ENCODE assay signal across 17 cellular contexts in the genomic region with DNA sequence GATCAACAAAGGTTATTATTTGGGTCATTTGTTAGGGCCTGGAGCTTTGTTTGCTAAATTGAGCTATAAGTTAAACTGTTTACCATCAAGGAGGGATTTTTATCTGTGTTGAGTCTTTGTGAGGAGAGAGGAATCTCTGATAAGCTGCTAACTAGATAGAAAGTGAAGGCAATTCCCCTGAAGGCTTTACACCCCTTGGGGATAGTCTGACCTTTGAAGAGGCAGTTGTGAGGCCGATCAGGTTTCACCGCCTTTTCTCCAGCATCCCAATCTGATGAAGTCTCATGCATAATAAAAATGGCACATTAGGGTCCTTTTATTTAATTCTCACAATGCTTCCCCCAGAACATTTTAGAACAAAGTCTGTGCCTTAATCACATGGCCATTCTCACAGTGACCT. TPM values are rescaled to one million over a fixed set of nuclear protein-coding genes. Genes with fewer than 3 reads are reported as not detected.
DNase-seq lines count a peak whose midpoint lies in the region; ATAC-seq, FAIRE-seq and TF ChIP-seq lines count a peak whose summit lies in the region.
"Had no signal": no experiment of that assay in that cellular context is flagged by ENCODE, and none has a peak within 500 bp of the region (broad histone marks: within the 10 kb centered on the region; RNA-seq: fewer than 3 reads in every experiment).

No MANE protein-coding gene starts in this region.

- intact Hi-C loops in left ventricle myocardium inferior (cut with micrococcal nuclease) = no loop called here

- H3K4me1 ChIP-seq in left ventricle myocardium inferior (peaks cover 60% of the 10 kb centered on the region), right atrium auricular region (peaks cover 0 to 47% of the 10 kb centered on the region in 2 donors)

- peak overlapping the region; percentile 69 to 84 for H3K27ac Mint-ChIP-seq in natural killer cell treated with Interleukin-12 subunit alpha and Interleukin-12 subunit beta and Interleukin-15 and Interleukin-18, amount 100 ng/mL, for 72 hours
- peak overlapping the region in 1 of 2 donors; percentile 56 for H3K27ac Mint-ChIP-seq in effector memory CD8-positive, alpha-beta T cell

- H3K9me3 ChIP-seq in left ventricle myocardium inferior (replicated peaks) (no peaks in the 10 kb centered on the region), right atrium auricular region (no peaks in the 10 kb centered on the region)
- H3K9me3 ChIP-seq: heart right ventricle, ovary had no signal

- H3K4me3 ChIP-seq in left ventricle myocardium inferior (no peak overlapping the region), right atrium auricular region (no peak overlapping the region), bronchial epithelial cell (ENCODE audit: low read depth, low read length) (no peak overlapping the region)
- H3K4me3 ChIP-seq: heart right ventricle, ovary had no signal

- H3K27me3 ChIP-seq in left ventricle myocardium inferior (ENCODE audit: low read depth) (no peaks in the 10 kb centered on the region), right atrium auricular region (no peaks in the 10 kb centered on the region), bronchial epithelial cell (ENCODE audit: control insufficient read depth, insufficient read depth, low read length) (no peaks in the 10 kb centered on the region)
- H3K27me3 ChIP-seq: brain microvascular endothelial cell, heart right ventricle, ovary had no signal

- H3K36me3 ChIP-seq in left ventricle myocardium inferior = no peaks in the 10 kb centered on the region
- no peaks in the 10 kb centered on the region for H3K36me3 ChIP-seq in right atrium auricular region
- no peaks in the 10 kb centered on the region for H3K36me3 ChIP-seq in bronchial epithelial cell (ENCODE audit: control insufficient read depth, insufficient read depth, low read length)
- H3K36me3 ChIP-seq: brain microvascular endothelial cell, ovary had no signal

- no peak overlapping the region for H3K4me3 Mint-ChIP-seq in natural killer cell treated with Interleukin-12 subunit alpha and Interleukin-12 subunit beta and Interleukin-15 and Interleukin-18, amount 100 ng/mL, for 72 hours
- no peak overlapping the region for H3K4me3 Mint-ChIP-seq in effector memory CD8-positive, alpha-beta T cell

- DNase-seq in left ventricle myocardium inferior (no peak), right atrium auricular region (ENCODE audit: low spot score) (no peak), bronchial epithelial cell (ENCODE audit: low read depth) (no peak), middle frontal gyrus (ENCODE audit: extremely low spot score, low spot score) (no peak)
- DNase-seq in natural killer cell treated with Interleukin-12 subunit alpha and Interleukin-12 subunit beta and Interleukin-15 and Interleukin-18, amount 100 ng/mL, for 72 hours (ENCODE audit: low spot score) = no peak
- DNase-seq in effector memory CD8-positive, alpha-beta T cell = no peak
- DNase-seq in activated CD4-positive, alpha-beta T cell treated with anti-CD3 and anti-CD28 coated beads for 48 hours = no peak
- DNase-seq: DMS53; heart right ventricle; left colon; NCI-H524 treated with DMSO at 0.1 percent for 48 hours; ovary; Right ventricle myocardium superior; stimulated activated CD4-positive, alpha-beta T cell treated with anti-CD3 and anti-CD28 coated beads, Interleukin-15, amount 100 ng/mL, for 24 hours had no signal

- no peak for ATAC-seq in natural killer cell treated with Interleukin-12 subunit alpha and Interleukin-12 subunit beta and Interleukin-15 and Interleukin-18, amount 100 ng/mL, for 72 hours
- ATAC-seq in effector memory CD8-positive, alpha-beta T cell (replicated peaks) = no peak
- ATAC-seq in HG03280 (IDR thresholded peaks at IDR 0.05; ENCODE audit: unreplicated experiment) = no peak
- ATAC-seq: left colon had no signal

- H3K27ac ChIP-seq in left ventricle myocardium inferior (replicated peaks) (peak overlapping the region; percentile 34), right atrium auricular region (peak overlapping the region in 1 of 2 donors; percentile 28)
- H3K27ac ChIP-seq: brain microvascular endothelial cell, ovary had no signal

- H3K4me1 Mint-ChIP-seq in natural killer cell treated with Interleukin-12 subunit alpha and Interleukin-12 subunit beta and Interleukin-15 and Interleukin-18, amount 100 ng/mL, for 72 hours (ENCODE audit: low read depth in 2 of 2) = peaks cover 28 to 36% of the 10 kb centered on the region in 2 donors
- H3K4me1 Mint-ChIP-seq in effector memory CD8-positive, alpha-beta T cell (ENCODE audit: low read depth in 2 of 2) = peaks cover 9 to 63% of the 10 kb centered on the region in 2 donors

- peak; percentile 77 for FAIRE-seq in bronchial epithelial cell (lab: Jason Lieb, UNC)
- FAIRE-seq: endothelial cell of umbilical vein had no signal

- TF ChIP-seq CTCF in left ventricle myocardium inferior (IDR thresholded peaks at IDR 0.05; ENCODE audit: borderline replicate concordance) (no peak), right atrium auricular region (IDR thresholded peaks at IDR 0.05) (no peak), bronchial epithelial cell (IDR thresholded peaks at IDR 0.05; ENCODE audit: insufficient read depth, low read length, severe bottlenecking) (no peak)

- H3K9me3 Mint-ChIP-seq in natural killer cell treated with Interleukin-12 subunit alpha and Interleukin-12 subunit beta and Interleukin-15 and Interleukin-18, amount 100 ng/mL, for 72 hours = no peaks in the 10 kb centered on the region
- H3K9me3 Mint-ChIP-seq in effector memory CD8-positive, alpha-beta T cell = no peaks in the 10 kb centered on the region

- H3K36me3 Mint-ChIP-seq in natural killer cell treated with Interleukin-12 subunit alpha and Interleukin-12 subunit beta and Interleukin-15 and Interleukin-18, amount 100 ng/mL, for 72 hours = no peaks in the 10 kb centered on the region
- no peaks in the 10 kb centered on the region for H3K36me3 Mint-ChIP-seq in effector memory CD8-positive, alpha-beta T cell (ENCODE audit: insufficient read depth)

- no peaks in the 10 kb centered on the region for H3K27me3 Mint-ChIP-seq in natural killer cell treated with Interleukin-12 subunit alpha and Interleukin-12 subunit beta and Interleukin-15 and Interleukin-18, amount 100 ng/mL, for 72 hours
- H3K27me3 Mint-ChIP-seq in effector memory CD8-positive, alpha-beta T cell = no peaks in the 10 kb centered on the region

RNA-seq across cellular contexts. Expression of a gene that starts 21.8 kb away (rescaled TPM):
- total RNA-seq in left ventricle myocardium inferior = 79.9 TPM
- total RNA-seq in right atrium auricular region = 10 to 100 TPM; 49.4 to 78.5 TPM
- 10.3 and 13.4 TPM in 2 replicates for total RNA-seq in bronchial epithelial cell
- 10 to 100 TPM; 18.0 to 28.3 TPM for total RNA-seq in natural killer cell treated with Interleukin-12 subunit alpha and Interleukin-12 subunit beta and Interleukin-15 and Interleukin-18, amount 100 ng/mL, for 72 hours
